Comparison of ENCODE assay signal across 22 cellular contexts in the genomic region with DNA sequence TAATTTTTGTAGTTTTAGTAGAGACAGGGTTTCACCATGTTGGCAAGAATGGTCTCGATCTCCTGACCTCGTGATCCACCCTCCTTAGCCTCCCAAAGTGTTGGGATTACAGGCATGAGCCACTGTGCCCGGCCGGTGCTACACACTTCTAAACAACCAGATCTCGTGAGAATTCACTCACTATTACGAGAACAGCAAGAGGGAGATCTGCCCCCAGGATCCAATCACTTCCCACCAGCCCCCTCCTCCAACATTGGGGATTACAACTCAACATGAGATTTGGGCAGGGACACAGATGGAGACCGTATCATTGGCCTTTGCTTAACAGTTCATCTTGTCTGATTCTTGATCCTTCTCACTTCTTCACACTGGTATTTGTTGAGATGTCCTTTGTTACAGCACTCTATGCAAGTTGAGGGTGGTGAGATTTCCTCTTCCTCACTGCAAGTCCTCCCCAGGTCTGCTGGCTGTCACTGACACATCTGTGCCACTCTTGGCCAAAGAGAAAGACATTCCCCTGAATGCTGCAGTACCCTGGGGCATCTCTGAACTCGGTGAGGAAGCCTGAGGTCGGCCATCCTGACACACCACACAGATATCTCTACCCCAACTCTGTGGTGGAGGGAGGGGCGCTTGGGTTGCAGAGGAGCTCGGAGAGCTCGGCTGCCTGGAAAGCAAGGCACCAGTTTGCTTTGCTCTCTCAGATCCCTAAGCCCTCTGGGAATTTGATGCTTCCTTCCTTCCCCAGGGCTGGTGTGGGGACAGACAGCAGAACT. TPM values are rescaled to one million over a fixed set of nuclear protein-coding genes. Genes with fewer than 3 reads are reported as not detected.
DNase-seq lines count a peak whose midpoint lies in the region; ATAC-seq lines count a peak whose summit lies in the region.
"Had no signal": no experiment of that assay in that cellular context is flagged by ENCODE, and none has a peak within 500 bp of the region (broad histone marks: within the 10 kb centered on the region; RNA-seq: fewer than 3 reads in every experiment).

No MANE protein-coding gene starts in this region.

- no peaks in the 10 kb centered on the region for H3K27me3 ChIP-seq in BLaER1 treated with 17β-estradiol and CSF1 and Interleukin-3, amounts not matched to agents 10 nM and 100 nM
- no peaks in the 10 kb centered on the region for H3K27me3 ChIP-seq in mesenchymal stem cell (ENCODE audit: control insufficient read depth in 1 of 2, insufficient read depth in 1 of 2, low read length in 2 of 2)
- H3K27me3 ChIP-seq: dorsolateral prefrontal cortex, esophagus squamous epithelium had no signal

- ATAC-seq in T-helper 17 cell, result no peak
- ATAC-seq in GM19397 (IDR thresholded peaks at IDR 0.05; ENCODE audit: unreplicated experiment), result no peak
- ATAC-seq: naive thymus-derived CD8-positive, alpha-beta T cell; T-cell had no signal

- H3K4me3 Mint-ChIP-seq in T-helper 17 cell, result no peak overlapping the region
- H3K4me3 Mint-ChIP-seq: activated naive CD8-positive, alpha-beta T cell; T-cell had no signal

- peaks cover 0 to 19% (median 7%) of the 10 kb centered on the region in 11 experiments; a peak in 10 of 22 replicates for H3K9me3 ChIP-seq in BLaER1 treated with 17β-estradiol and CSF1 and Interleukin-3, amounts not matched to agents 10 nM and 100 nM (replicated peaks in 1 of 11)
- H3K9me3 ChIP-seq in T-helper 17 cell (ENCODE audit: control insufficient read depth, low read length, poor library complexity, severe bottlenecking) (no peaks in the 10 kb centered on the region), mesenchymal stem cell (ENCODE audit: control insufficient read depth, low read length) (no peaks in the 10 kb centered on the region)
- H3K9me3 ChIP-seq: esophagus squamous epithelium had no signal

- no peaks in the 10 kb centered on the region for H3K79me1 ChIP-seq in mesenchymal stem cell (replicated peaks; ENCODE audit: low read length, poor library complexity, severe bottlenecking)

- peaks cover 47 to 79% (median 50%) of the 10 kb centered on the region in 10 experiments for H3K4me1 ChIP-seq in BLaER1 treated with 17β-estradiol and CSF1 and Interleukin-3, amounts not matched to agents 10 nM and 100 nM
- no peaks in the 10 kb centered on the region for H3K4me1 ChIP-seq in mesenchymal stem cell (ENCODE audit: control insufficient read depth, insufficient read depth, low read depth, low read length)

- WGBS in mesenchymal stem cell, result 85% methylated on average over 12 of the region's 12 CpGs

- H3K23ac ChIP-seq in mesenchymal stem cell (ENCODE audit: low read length in 2 of 2), result no peak overlapping the region

- H3K4me1 Mint-ChIP-seq in T-helper 17 cell, result peaks cover 44% of the 10 kb centered on the region

- H4K20me1 ChIP-seq in BLaER1 treated with 17β-estradiol and CSF1 and Interleukin-3, amounts not matched to agents 10 nM and 100 nM, result peaks cover under 1 to 4% (median 3%) of the 10 kb centered on the region in 11 experiments; a peak in 19 of 22 replicates

- peak overlapping the region; percentile 64 to 92 (median 79) for H3K4me2 ChIP-seq in BLaER1 treated with 17β-estradiol and CSF1 and Interleukin-3, amounts not matched to agents 10 nM and 100 nM
- H3K4me2 ChIP-seq in mesenchymal stem cell (ENCODE audit: low read length, poor library complexity, severe bottlenecking), result no peak overlapping the region

- no peak overlapping the region for H2BK120ac ChIP-seq in mesenchymal stem cell (ENCODE audit: low read depth, low read length)

- peak overlapping the region; percentile 39 to 87 (median 76); a peak in 20 of 22 replicates for H3K27ac ChIP-seq in BLaER1 treated with 17β-estradiol and CSF1 and Interleukin-3, amounts not matched to agents 10 nM and 100 nM
- H3K27ac ChIP-seq in mesenchymal stem cell (ENCODE audit: low read length, poor library complexity, severe bottlenecking), result no peak overlapping the region
- H3K27ac ChIP-seq: dorsolateral prefrontal cortex, esophagus squamous epithelium had no signal

- no peak overlapping the region for H2BK12ac ChIP-seq in mesenchymal stem cell (ENCODE audit: low read length in 2 of 2)

- H3K36me3 ChIP-seq in BLaER1 treated with 17β-estradiol and CSF1 and Interleukin-3, amounts not matched to agents 10 nM and 100 nM, result no peaks in the 10 kb centered on the region
- H3K36me3 ChIP-seq in mesenchymal stem cell (ENCODE audit: control insufficient read depth in 1 of 2, insufficient read depth in 2 of 2, low read depth in 1 of 2, low read length in 2 of 2), result no peaks in the 10 kb centered on the region
- H3K36me3 ChIP-seq: esophagus squamous epithelium had no signal

- no peak overlapping the region for H2AK5ac ChIP-seq in mesenchymal stem cell (ENCODE audit: low read length, severe bottlenecking)

- H3K4ac ChIP-seq in mesenchymal stem cell (ENCODE audit: low read depth in 1 of 2, low read length in 2 of 2), result no peak overlapping the region

- H4K91ac ChIP-seq in mesenchymal stem cell (ENCODE audit: low read length), result peak overlapping the region; percentile 18

- H3K9ac ChIP-seq in BLaER1 treated with 17β-estradiol and CSF1 and Interleukin-3, amounts not matched to agents 10 nM and 100 nM, result peak overlapping the region in 10 of 11 experiments; percentile 7 to 70 (median 44); a peak in 15 of 22 replicates
- H3K9ac ChIP-seq in mesenchymal stem cell (ENCODE audit: low read length), result no peak overlapping the region

- H4K8ac ChIP-seq in mesenchymal stem cell (ENCODE audit: low read length), result no peak overlapping the region

- H3K4me3 ChIP-seq in BLaER1 treated with 17β-estradiol and CSF1 and Interleukin-3, amounts not matched to agents 10 nM and 100 nM, result peak overlapping the region in 4 of 10 experiments; percentile 16 to 23 (median 20); a peak in 3 of 20 replicates
- H3K4me3 ChIP-seq in mesenchymal stem cell (ENCODE audit: insufficient read depth in 1 of 2, low read depth in 1 of 2, low read length in 2 of 2), result no peak overlapping the region
- H3K4me3 ChIP-seq: dorsolateral prefrontal cortex, esophagus squamous epithelium, lung had no signal

- H3K36me3 Mint-ChIP-seq in T-helper 17 cell (ENCODE audit: low read depth), result peaks cover 3% of the 10 kb centered on the region
- H3K36me3 Mint-ChIP-seq: activated naive CD8-positive, alpha-beta T cell; brain; T-cell had no signal

- no peaks in the 10 kb centered on the region for H3K27me3 Mint-ChIP-seq in T-helper 17 cell
- H3K27me3 Mint-ChIP-seq: activated naive CD8-positive, alpha-beta T cell; T-cell had no signal

- peak overlapping the region; percentile 97 for H3K27ac Mint-ChIP-seq in T-helper 17 cell
- H3K27ac Mint-ChIP-seq: activated naive CD8-positive, alpha-beta T cell; brain had no signal

- H2AFZ ChIP-seq in mesenchymal stem cell (ENCODE audit: low read depth, low read length), result no peak overlapping the region

- H3K14ac ChIP-seq in mesenchymal stem cell (ENCODE audit: low read length in 2 of 2), result no peak overlapping the region

- H2BK5ac ChIP-seq in mesenchymal stem cell (ENCODE audit: low read depth, low read length, poor library complexity, severe bottlenecking), result no peak overlapping the region

- H3K18ac ChIP-seq in mesenchymal stem cell (ENCODE audit: low read depth in 1 of 2, low read length in 2 of 2), result no peak overlapping the region

- H2BK15ac ChIP-seq in mesenchymal stem cell (ENCODE audit: low read depth, poor library complexity, severe bottlenecking), result no peak overlapping the region

- peak; percentile 53 for DNase-seq in ELR (ENCODE audit: low read depth)
- DNase-seq in T-helper 17 cell, result no peak
- no peak for DNase-seq in mesenchymal stem cell
- DNase-seq in amniotic stem cell (lab: John Stamatoyannopoulos, UW), result no peak
- DNase-seq in NCI-H524 treated with DMSO at 0.1 percent for 48 hours (lab: John Stamatoyannopoulos, UW), result no peak
- DNase-seq in DMS153 treated with DMSO at 0.1 percent for 48 hours (lab: John Stamatoyannopoulos, UW; ENCODE audit: unreplicated experiment), result no peak
- DNase-seq: activated CD4-positive, alpha-beta T cell treated with anti-CD3 and anti-CD28 coated beads for 1 hour; activated T-cell treated with anti-CD3 and anti-CD28 coated beads for 4 hours; dorsolateral prefrontal cortex; esophagus squamous epithelium; head of caudate nucleus; naive thymus-derived CD8-positive, alpha-beta T cell; NCI-H1105; NCI-H774; retina; stimulated activated CD4-positive, alpha-beta T cell treated with anti-CD3 and anti-CD28 coated beads, Interleukin-1b, Interleukin-23, amount 100 ng/mL, for 48 hours; T-cell had no signal

RNA-seq across cellular contexts. Expression of a gene that starts 4.2 kb away (rescaled TPM):
- 100 to 1,000 TPM; 311 to 325 TPM for total RNA-seq in T-helper 17 cell
- polyA plus RNA-seq in mesenchymal stem cell (2013, experiment 1 of 2), result 466 TPM
- 578 TPM for polyA plus RNA-seq in mesenchymal stem cell (2013, experiment 2 of 2)
